18 cellular contexts compared by ENCODE assay signal in genomic region chr4:145531193-145531592, GRCh38. TPM values are rescaled to one million over a fixed set of nuclear protein-coding genes. Genes with fewer than 3 reads are reported as not detected.
DNase-seq lines count a peak whose midpoint lies in the region; ATAC-seq lines count a peak whose summit lies in the region.
"Had no signal": no experiment of that assay in that cellular context is flagged by ENCODE, and none has a peak within 500 bp of the region (broad histone marks: within the 10 kb centered on the region; RNA-seq: fewer than 3 reads in every experiment).

No MANE protein-coding gene starts in this region.

- peaks cover 0 to 38% of the 10 kb centered on the region in 2 donors for H3K27me3 Mint-ChIP-seq in effector memory CD8-positive, alpha-beta T cell

- peaks cover 0 to 10% of the 10 kb centered on the region in 2 donors for H3K4me1 Mint-ChIP-seq in effector memory CD8-positive, alpha-beta T cell (ENCODE audit: low read depth in 2 of 2)
- H3K4me1 Mint-ChIP-seq: activated naive CD8-positive, alpha-beta T cell treated with anti-CD3 and anti-CD28 coated beads, Interleukin-2, amount 50 U/mL, for 24 hours had no signal

- peak; percentile 53 for ATAC-seq in GM18867 (IDR thresholded peaks at IDR 0.05; ENCODE audit: unreplicated experiment)
- no peak for ATAC-seq in GM18909 (IDR thresholded peaks at IDR 0.05; ENCODE audit: poor library complexity, unreplicated experiment)
- ATAC-seq in GM21515 (IDR thresholded peaks at IDR 0.05; ENCODE audit: unreplicated experiment), result no peak
- no peak for ATAC-seq in effector memory CD8-positive, alpha-beta T cell (replicated peaks)
- ATAC-seq: activated naive CD8-positive, alpha-beta T cell treated with anti-CD3 and anti-CD28 coated beads, Interleukin-2, amount 50 U/mL, for 24 hours had no signal

- DNase-seq in NCI-H524 treated with DMSO at 0.1 percent for 48 hours (lab: John Stamatoyannopoulos, UW) (peak; percentile 41), head of caudate nucleus (peak in 41 of 42 donors; percentile 14 to 80 (median 56)), occipital lobe (lab: John Stamatoyannopoulos, UW) (peak; percentile 6)
- DNase-seq in activated CD4-positive, alpha-beta T cell treated with anti-CD3 and anti-CD28 coated beads, Interleukin-2, amount 50 U/mL, for 4 hours, result no peak
- no peak for DNase-seq in effector memory CD8-positive, alpha-beta T cell
- DNase-seq: activated CD4-positive, alpha-beta T cell treated with anti-CD3 and anti-CD28 coated beads for 48 hours; activated naive CD8-positive, alpha-beta T cell treated with anti-CD3 and anti-CD28 coated beads, Interleukin-2, amount 50 U/mL, for 24 hours; activated T-cell treated with anti-CD3 and anti-CD28 coated beads, Interleukin-2, amount 50 U/mL, for 1 hour; AML-193; DMS79; mammary epithelial cell; NCI-H1048; stimulated activated CD4-positive, alpha-beta T cell treated with anti-CD3 and anti-CD28 coated beads, Interleukin-15, amount 100 ng/mL, for 24 hours; T-helper 9 cell; testis had no signal

- intact Hi-C loops in head of caudate nucleus (cut with DNase I), result no loop called here

- H3K4me3 Mint-ChIP-seq in effector memory CD8-positive, alpha-beta T cell, result no peak overlapping the region
- H3K4me3 Mint-ChIP-seq: activated naive CD8-positive, alpha-beta T cell treated with anti-CD3 and anti-CD28 coated beads, Interleukin-2, amount 50 U/mL, for 24 hours had no signal

- H3K9me3 Mint-ChIP-seq in effector memory CD8-positive, alpha-beta T cell, result no peaks in the 10 kb centered on the region
- H3K9me3 Mint-ChIP-seq: activated naive CD8-positive, alpha-beta T cell treated with anti-CD3 and anti-CD28 coated beads, Interleukin-2, amount 50 U/mL, for 24 hours had no signal

- H3K36me3 Mint-ChIP-seq in effector memory CD8-positive, alpha-beta T cell (ENCODE audit: insufficient read depth), result no peaks in the 10 kb centered on the region

- no peak overlapping the region for H3K27ac Mint-ChIP-seq in effector memory CD8-positive, alpha-beta T cell
- H3K27ac Mint-ChIP-seq: activated naive CD8-positive, alpha-beta T cell treated with anti-CD3 and anti-CD28 coated beads, Interleukin-2, amount 50 U/mL, for 24 hours had no signal

RNA-seq across cellular contexts. Expression of gene SMAD1, which starts 49.5 kb away (rescaled TPM):
- total RNA-seq in occipital lobe, result 18.4 TPM

Comparison
In these comparisons a context has a peak if more than half of its experiments do, and no peak if none do; other contexts are left out.
1. DNase-seq: peak in NCI-H524 treated with DMSO at 0.1 percent for 48 hours (single experiment), head of caudate nucleus (41 of 42) and occipital lobe (single experiment); none in activated CD4-positive, alpha-beta T cell treated with anti-CD3 and anti-CD28 coated beads, Interleukin-2, amount 50 U/mL, for 4 hours (0 of 2) and effector memory CD8-positive, alpha-beta T cell (0 of 3).